In the genomic region with DNA sequence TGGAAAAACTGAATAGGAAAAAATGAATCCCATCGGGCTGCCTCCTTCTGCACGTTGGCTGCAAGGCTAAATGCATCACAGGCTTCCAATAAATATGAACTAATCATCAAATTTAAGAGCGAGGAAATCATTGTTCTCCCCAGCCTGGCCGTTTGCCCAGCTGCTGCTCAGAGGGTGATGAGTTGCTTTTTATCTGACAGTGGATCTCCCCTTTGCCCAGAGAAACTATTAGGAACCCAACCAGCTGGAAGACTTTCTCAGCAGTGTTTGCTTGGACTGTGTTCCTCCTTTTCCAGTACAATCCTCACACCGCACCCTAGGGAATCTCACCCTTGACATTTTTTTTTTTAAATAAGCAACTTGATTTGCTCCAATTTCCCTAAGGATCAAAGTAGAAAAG, we compare ENCODE assay signal across 13 cellular contexts.
DNase-seq lines count a peak whose midpoint lies in the region; ATAC-seq and TF ChIP-seq lines count a peak whose summit lies in the region.
"Had no signal": no experiment of that assay in that cellular context is flagged by ENCODE, and none has a peak within 500 bp of the region (broad histone marks: within the 10 kb centered on the region; RNA-seq: fewer than 3 reads in every experiment).

No MANE protein-coding gene starts in this region.

- DNase-seq in DMS79 treated with DMSO at 0.1 percent for 48 hours (lab: John Stamatoyannopoulos, UW) (peak; percentile 35), NCI-H2081 (lab: John Stamatoyannopoulos, UW) (peak; percentile 35 to 68), astrocyte of the cerebellum (ENCODE audit: low read depth) (peak; percentile 19), mucosa of gallbladder (ENCODE audit: low spot score) (peak; percentile 32), lower lobe of right lung (no peak), NCI-H82 treated with DMSO at 0.1 percent for 48 hours (lab: John Stamatoyannopoulos, UW; ENCODE audit: unreplicated experiment) (no peak)
- DNase-seq: activated CD4-positive, alpha-beta T cell treated with anti-CD3 and anti-CD28 coated beads for 48 hours; Calu3; transverse colon had no signal

- H3K4me3 ChIP-seq in astrocyte of the cerebellum (ENCODE audit: low read depth, low read length) (no peak overlapping the region), lower lobe of right lung (no peak overlapping the region)
- H3K4me3 ChIP-seq: Peyer's patch, transverse colon had no signal

- no peaks in the 10 kb centered on the region for H3K9me3 ChIP-seq in lower lobe of right lung
- H3K9me3 ChIP-seq: Peyer's patch, transverse colon had no signal

- no peaks in the 10 kb centered on the region for H3K4me1 ChIP-seq in lower lobe of right lung

- no peak for ATAC-seq in lower lobe of right lung
- no peak for ATAC-seq in HG03378 (IDR thresholded peaks at IDR 0.05; ENCODE audit: unreplicated experiment)
- ATAC-seq in GM18867 (IDR thresholded peaks at IDR 0.05; ENCODE audit: unreplicated experiment) = no peak
- ATAC-seq: HCT116 had no signal

- no peaks in the 10 kb centered on the region for H3K36me3 ChIP-seq in lower lobe of right lung
- H3K36me3 ChIP-seq: Peyer's patch, transverse colon had no signal

- intact Hi-C loops in lower lobe of right lung (cut with DNase I) = no loop called here

- TF ChIP-seq CTCF in astrocyte of the cerebellum (IDR thresholded peaks at IDR 0.05; ENCODE audit: low read depth, low read length, missing control alignments) (no peak), lower lobe of right lung (IDR thresholded peaks at IDR 0.05) (no peak)

- peaks cover 4% of the 10 kb centered on the region for H3K27me3 ChIP-seq in lower lobe of right lung (ENCODE audit: low read depth)
- H3K27me3 ChIP-seq: Peyer's patch had no signal

- in situ Hi-C loops in astrocyte of the cerebellum (cut with HindIII; ENCODE audit: low sequenced_read_pairs) = no loop called here

- no peak overlapping the region for H3K27ac ChIP-seq in lower lobe of right lung
- H3K27ac ChIP-seq: Peyer's patch, transverse colon had no signal

Comparison
In these comparisons a context has a peak if more than half of its experiments do, and no peak if none do; other contexts are left out.
1. DNase-seq: peak in DMS79 treated with DMSO at 0.1 percent for 48 hours (single experiment), NCI-H2081 (2 of 2), astrocyte of the cerebellum (single experiment) and mucosa of gallbladder (single experiment); none in lower lobe of right lung (single experiment) and NCI-H82 treated with DMSO at 0.1 percent for 48 hours (single experiment).